Comparison of ENCODE assay signal across 1 cellular context in the genomic region with DNA sequence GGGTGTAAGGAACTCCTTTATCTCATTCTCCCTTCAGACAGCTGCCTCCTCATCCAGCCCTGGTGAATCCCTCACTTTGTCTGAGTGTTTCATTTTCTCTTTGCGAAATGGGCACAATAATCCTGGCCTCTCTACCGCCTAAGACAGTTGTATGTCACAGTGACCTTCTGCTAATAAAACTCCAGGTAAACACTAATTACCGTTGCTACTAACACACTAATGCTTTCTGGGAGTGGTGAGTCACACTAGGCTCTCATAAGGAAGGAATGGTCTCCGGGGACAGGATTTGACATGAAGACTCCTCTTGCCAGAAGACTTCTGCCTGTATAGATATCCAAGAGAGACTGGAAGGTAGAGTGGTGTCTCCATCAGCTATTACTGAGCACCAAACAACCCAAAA.
TF ChIP-seq lines count a peak whose summit lies in the region.

No MANE protein-coding gene starts in this region.

TF ChIP-seq in HepG2, 621 proteins besides CTCF, POLR2A, EP300 and RAD21 (continued from another document):
- TF ChIP-seq, protein P1, sequence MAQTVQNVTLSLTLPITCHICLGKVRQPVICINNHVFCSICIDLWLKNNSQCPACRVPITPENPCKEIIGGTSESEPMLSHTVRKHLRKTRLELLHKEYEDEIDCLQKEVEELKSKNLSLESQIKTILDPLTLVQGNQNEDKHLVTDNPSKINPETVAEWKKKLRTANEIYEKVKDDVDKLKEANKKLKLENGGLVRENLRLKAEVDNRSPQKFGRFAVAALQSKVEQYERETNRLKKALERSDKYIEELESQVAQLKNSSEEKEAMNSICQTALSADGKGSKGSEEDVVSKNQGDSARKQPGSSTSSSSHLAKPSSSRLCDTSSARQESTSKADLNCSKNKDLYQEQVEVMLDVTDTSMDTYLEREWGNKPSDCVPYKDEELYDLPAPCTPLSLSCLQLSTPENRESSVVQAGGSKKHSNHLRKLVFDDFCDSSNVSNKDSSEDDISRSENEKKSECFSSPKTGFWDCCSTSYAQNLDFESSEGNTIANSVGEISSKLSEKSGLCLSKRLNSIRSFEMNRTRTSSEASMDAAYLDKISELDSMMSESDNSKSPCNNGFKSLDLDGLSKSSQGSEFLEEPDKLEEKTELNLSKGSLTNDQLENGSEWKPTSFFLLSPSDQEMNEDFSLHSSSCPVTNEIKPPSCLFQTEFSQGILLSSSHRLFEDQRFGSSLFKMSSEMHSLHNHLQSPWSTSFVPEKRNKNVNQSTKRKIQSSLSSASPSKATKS (CRISPR knock-in tag; IDR thresholded peaks at IDR 0.05) = no peak
- no peak for TF ChIP-seq PAX8 (CRISPR knock-in tag; IDR thresholded peaks at IDR 0.05; ENCODE audit: borderline replicate concordance)
- TF ChIP-seq ZNF256 (CRISPR knock-in tag; conservative IDR thresholded peaks at IDR 0.05) = no peak
- no peak for TF ChIP-seq KAT8 (CRISPR knock-in tag; IDR thresholded peaks at IDR 0.05)
- no peak for TF ChIP-seq SOX6 (IDR thresholded peaks at IDR 0.05)
- no peak for TF ChIP-seq SOX6 (CRISPR knock-in tag; IDR thresholded peaks at IDR 0.05)
- TF ChIP-seq PRDM10 (CRISPR knock-in tag; IDR thresholded peaks at IDR 0.05; ENCODE audit: low read depth) = no peak
- no peak for TF ChIP-seq ZNF382 (CRISPR knock-in tag; IDR thresholded peaks at IDR 0.05; ENCODE audit: borderline replicate concordance)
- no peak for TF ChIP-seq NFKBIZ (CRISPR knock-in tag; IDR thresholded peaks at IDR 0.05)
- TF ChIP-seq U2AF1 (optimal IDR thresholded peaks at IDR 0.05; ENCODE audit: low read depth, low read length) = no peak
- no peak for TF ChIP-seq JUN (CRISPR knock-in tag; IDR thresholded peaks at IDR 0.05)
- no peak for TF ChIP-seq ZFP41 (CRISPR knock-in tag; IDR thresholded peaks at IDR 0.05; ENCODE audit: borderline replicate concordance)
TF ChIP-seq in HepG2: peak in this region for 0.
